20 cellular contexts compared by ENCODE assay signal in genomic region chr1:79714664-79715063, GRCh38.
DNase-seq lines count a peak whose midpoint lies in the region; ATAC-seq and TF ChIP-seq lines count a peak whose summit lies in the region.
"Had no signal": no experiment of that assay in that cellular context is flagged by ENCODE, and none has a peak within 500 bp of the region (broad histone marks: within the 10 kb centered on the region; RNA-seq: fewer than 3 reads in every experiment).

No MANE protein-coding gene starts in this region.

- H3K9me3 ChIP-seq in breast epithelium (peaks cover 7 to 10% of the 10 kb centered on the region in 2 donors), neuron (ENCODE audit: low read length) (peaks cover 4% of the 10 kb centered on the region), psoas muscle (no peaks in the 10 kb centered on the region), left ventricle myocardium inferior (replicated peaks) (peaks cover 8% of the 10 kb centered on the region), body of pancreas (peaks cover 0 to 7% (median 0%) of the 10 kb centered on the region in 3 donors)
- H3K9me3 ChIP-seq: A549 had no signal

- DNase-seq in MCF 10A (ENCODE audit: unreplicated experiment) (no peak), breast epithelium (ENCODE audit: low spot score in 2 of 2) (no peak), psoas muscle (no peak), left ventricle myocardium inferior (no peak), body of pancreas (no peak)
- DNase-seq in natural killer cell treated with Interleukin-12 subunit alpha and Interleukin-12 subunit beta and Interleukin-15 and Interleukin-18, amount 100 ng/mL, for 72 hours (ENCODE audit: low spot score), result no peak
- DNase-seq: AML-193; CD4-positive, alpha-beta memory T cell; DMS153; DMS79; GDM1; H7; HFFc6; IMR-90 had no signal

- peaks cover 12% of the 10 kb centered on the region for H3K4me1 Mint-ChIP-seq in MCF 10A (ENCODE audit: insufficient read depth, unreplicated experiment)
- H3K4me1 Mint-ChIP-seq in natural killer cell treated with Interleukin-12 subunit alpha and Interleukin-12 subunit beta and Interleukin-15 and Interleukin-18, amount 100 ng/mL, for 72 hours (ENCODE audit: low read depth in 2 of 2), result no peaks in the 10 kb centered on the region
- H3K4me1 Mint-ChIP-seq: CD4-positive, alpha-beta memory T cell had no signal

- peak overlapping the region; percentile 91 for H3K27ac Mint-ChIP-seq in MCF 10A (ENCODE audit: low read depth, unreplicated experiment)
- H3K27ac Mint-ChIP-seq in natural killer cell treated with Interleukin-12 subunit alpha and Interleukin-12 subunit beta and Interleukin-15 and Interleukin-18, amount 100 ng/mL, for 72 hours, result no peak overlapping the region
- H3K27ac Mint-ChIP-seq: CD4-positive, alpha-beta memory T cell; HFFc6 had no signal

- ATAC-seq in SK-N-SH treated with all-trans-retinoic acid at 6 μM for 48 hours (peak; percentile 39), psoas muscle (no peak), body of pancreas (no peak)
- no peak for ATAC-seq in natural killer cell treated with Interleukin-12 subunit alpha and Interleukin-12 subunit beta and Interleukin-15 and Interleukin-18, amount 100 ng/mL, for 72 hours
- ATAC-seq: A549, HCT116 had no signal

- BruUV-seq in MCF 10A (replicated peaks; lab: Mats Ljungman, UMichigan), result no TSS peak

- no peaks in the 10 kb centered on the region for H3K36me3 Mint-ChIP-seq in MCF 10A (ENCODE audit: insufficient read depth, unreplicated experiment)
- H3K36me3 Mint-ChIP-seq in natural killer cell treated with Interleukin-12 subunit alpha and Interleukin-12 subunit beta and Interleukin-15 and Interleukin-18, amount 100 ng/mL, for 72 hours, result no peaks in the 10 kb centered on the region
- H3K36me3 Mint-ChIP-seq: CD4-positive, alpha-beta memory T cell had no signal

- no peaks in the 10 kb centered on the region for H3K4me1 ChIP-seq in breast epithelium
- H3K4me1 ChIP-seq in neuron (ENCODE audit: insufficient read depth, low read length), result peaks cover 4% of the 10 kb centered on the region
- no peaks in the 10 kb centered on the region for H3K4me1 ChIP-seq in psoas muscle
- H3K4me1 ChIP-seq in left ventricle myocardium inferior, result no peaks in the 10 kb centered on the region
- H3K4me1 ChIP-seq in body of pancreas, result no peaks in the 10 kb centered on the region
- H3K4me1 ChIP-seq: A549 had no signal

- H2AFZ ChIP-seq in neuron (ENCODE audit: low read depth, low read length), result peak overlapping the region; percentile 54

- POLR2A ChIA-PET in MCF 10A (lab: Yijun Ruan, JAX), result no interaction called here

- no peak for TF ChIP-seq POLR2A in breast epithelium (IDR thresholded peaks at IDR 0.05)
- no peak for TF ChIP-seq POLR2A in body of pancreas (IDR thresholded peaks at IDR 0.05)

- H3K36me3 ChIP-seq in breast epithelium (no peaks in the 10 kb centered on the region), neuron (ENCODE audit: insufficient read depth, low read length) (no peaks in the 10 kb centered on the region), psoas muscle (ENCODE audit: insufficient read depth in 1 of 2, low read depth in 1 of 2) (no peaks in the 10 kb centered on the region), left ventricle myocardium inferior (no peaks in the 10 kb centered on the region), body of pancreas (replicated peaks in 1 of 2; ENCODE audit: insufficient read depth in 1 of 2, low read depth in 2 of 2) (no peaks in the 10 kb centered on the region)

- H3K27me3 ChIP-seq in breast epithelium, result no peaks in the 10 kb centered on the region
- H3K27me3 ChIP-seq in neuron (ENCODE audit: insufficient read depth, low read length), result no peaks in the 10 kb centered on the region
- H3K27me3 ChIP-seq in psoas muscle (ENCODE audit: insufficient read depth in 3 of 3, low read length in 2 of 3), result no peaks in the 10 kb centered on the region
- H3K27me3 ChIP-seq in left ventricle myocardium inferior (ENCODE audit: low read depth), result no peaks in the 10 kb centered on the region
- no peaks in the 10 kb centered on the region for H3K27me3 ChIP-seq in body of pancreas

- H3K4me3 Mint-ChIP-seq in MCF 10A (ENCODE audit: unreplicated experiment), result no peak overlapping the region
- H3K4me3 Mint-ChIP-seq in natural killer cell treated with Interleukin-12 subunit alpha and Interleukin-12 subunit beta and Interleukin-15 and Interleukin-18, amount 100 ng/mL, for 72 hours, result no peak overlapping the region
- H3K4me3 Mint-ChIP-seq: CD4-positive, alpha-beta memory T cell; HFFc6 had no signal

- H3K27ac ChIP-seq in breast epithelium (no peak overlapping the region), psoas muscle (no peak overlapping the region), left ventricle myocardium inferior (replicated peaks) (no peak overlapping the region), body of pancreas (no peak overlapping the region)
- H3K27ac ChIP-seq: 22Rv1, A549, C4-2B had no signal

- H3K27me3 Mint-ChIP-seq in MCF 10A (ENCODE audit: insufficient read depth, unreplicated experiment), result no peaks in the 10 kb centered on the region
- no peaks in the 10 kb centered on the region for H3K27me3 Mint-ChIP-seq in natural killer cell treated with Interleukin-12 subunit alpha and Interleukin-12 subunit beta and Interleukin-15 and Interleukin-18, amount 100 ng/mL, for 72 hours
- H3K27me3 Mint-ChIP-seq: CD4-positive, alpha-beta memory T cell had no signal

- intact Hi-C loops in MCF 10A (cut with micrococcal nuclease) (no loop called here), breast epithelium (cut with DNase I; ENCODE audit: low total_unique reads) (no loop called here), psoas muscle (cut with DNase I) (no loop called here), left ventricle myocardium inferior (cut with micrococcal nuclease) (no loop called here), body of pancreas (cut with DNase I) (no loop called here)

- H3K9me3 Mint-ChIP-seq in MCF 10A (ENCODE audit: unreplicated experiment), result peaks cover 3% of the 10 kb centered on the region
- H3K9me3 Mint-ChIP-seq in natural killer cell treated with Interleukin-12 subunit alpha and Interleukin-12 subunit beta and Interleukin-15 and Interleukin-18, amount 100 ng/mL, for 72 hours, result peaks cover 13% of the 10 kb centered on the region

- TF ChIP-seq CTCF in MCF 10A (IDR thresholded peaks at IDR 0.05; ENCODE audit: unreplicated experiment) (no peak), breast epithelium (IDR thresholded peaks at IDR 0.05) (no peak), psoas muscle (IDR thresholded peaks at IDR 0.05) (no peak), left ventricle myocardium inferior (IDR thresholded peaks at IDR 0.05; ENCODE audit: borderline replicate concordance) (no peak), body of pancreas (IDR thresholded peaks at IDR 0.05) (no peak)

- CTCF ChIA-PET in MCF 10A (lab: Yijun Ruan, JAX), result no interaction called here

- H3K4me3 ChIP-seq in breast epithelium, result no peak overlapping the region
- H3K4me3 ChIP-seq in neuron (ENCODE audit: low read length), result no peak overlapping the region
- H3K4me3 ChIP-seq in psoas muscle, result no peak overlapping the region
- no peak overlapping the region for H3K4me3 ChIP-seq in left ventricle myocardium inferior
- H3K4me3 ChIP-seq in body of pancreas, result no peak overlapping the region
- H3K4me3 ChIP-seq: A549 had no signal

TF ChIP-seq in SK-N-SH treated with all-trans-retinoic acid at 6 μM for 48 hours, 23 proteins besides CTCF, POLR2A, EP300 and RAD21:
- TF ChIP-seq CSRNP3 (CRISPR knock-in tag; IDR thresholded peaks at IDR 0.05), result no peak
- TF ChIP-seq ISL1 (CRISPR knock-in tag; IDR thresholded peaks at IDR 0.05), result peak; percentile 83
- peak; percentile 88 for TF ChIP-seq ZC3H10 (CRISPR knock-in tag; IDR thresholded peaks at IDR 0.05)
- no peak for TF ChIP-seq TSHZ2 (CRISPR knock-in tag; IDR thresholded peaks at IDR 0.05)
- TF ChIP-seq ZNF8 (CRISPR knock-in tag; IDR thresholded peaks at IDR 0.05), result no peak
